ENCODE assay signal across 1 cellular context in the genomic region with DNA sequence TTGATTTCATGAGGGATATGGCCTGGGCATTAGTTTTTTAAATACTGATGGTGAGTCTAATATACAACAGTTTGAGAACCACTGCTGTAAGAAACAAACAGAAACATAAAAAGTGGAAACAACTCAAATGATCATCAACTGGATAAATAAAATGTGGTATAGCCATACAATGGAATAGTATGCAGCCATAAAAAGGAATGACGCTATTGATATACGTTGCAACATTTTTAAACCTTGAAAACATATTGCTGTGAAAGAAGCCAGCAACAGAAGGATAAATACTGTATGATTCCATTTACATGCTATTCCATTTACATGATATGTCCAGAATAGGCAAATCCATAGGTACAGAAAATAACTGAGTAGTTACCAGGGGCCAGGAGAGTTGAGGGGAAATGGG.
TF ChIP-seq lines count a peak whose summit lies in the region.

No MANE protein-coding gene starts in this region.

TF ChIP-seq in HepG2, 621 proteins besides CTCF, POLR2A, EP300 and RAD21:
- TF ChIP-seq CAMTA2 (CRISPR knock-in tag; IDR thresholded peaks at IDR 0.05; ENCODE audit: borderline replicate concordance) (no peak), MIER3 (CRISPR knock-in tag; IDR thresholded peaks at IDR 0.05; ENCODE audit: borderline replicate concordance) (no peak), PHF20 (CRISPR knock-in tag; IDR thresholded peaks at IDR 0.05) (no peak), ZNF256 (CRISPR knock-in tag; conservative IDR thresholded peaks at IDR 0.05) (no peak), SNAI1 (CRISPR knock-in tag; IDR thresholded peaks at IDR 0.05; ENCODE audit: borderline replicate concordance) (no peak), ZNF501 (CRISPR knock-in tag; IDR thresholded peaks at IDR 0.05) (no peak), HDAC1 (CRISPR knock-in tag; IDR thresholded peaks at IDR 0.05) (0 out of 2 replicates have a peak, but pooled peaks have one; percentile 8), KDM5A (IDR thresholded peaks at IDR 0.05; ENCODE audit: borderline replicate concordance, low read length) (0 out of 2 replicates have a peak, but pooled peaks have one; percentile 32), ZNF260 (CRISPR knock-in tag; IDR thresholded peaks at IDR 0.05; ENCODE audit: borderline replicate concordance, low read depth) (0 out of 2 replicates have a peak, but pooled peaks have one; percentile 76), AKAP8 (CRISPR knock-in tag; IDR thresholded peaks at IDR 0.05) (no peak), ZNF3 (CRISPR knock-in tag; IDR thresholded peaks at IDR 0.05) (peak; percentile 29; the same call in 1 of the 2 replicates), ZNF292 (CRISPR knock-in tag; IDR thresholded peaks at IDR 0.05; ENCODE audit: borderline replicate concordance, low read depth) (no peak), POLR2AphosphoS2 (IDR thresholded peaks at IDR 0.05; ENCODE audit: low read depth, low read length) (0 out of 2 replicates have a peak, but pooled peaks have one; percentile 8)
- TF ChIP-seq, protein P1, sequence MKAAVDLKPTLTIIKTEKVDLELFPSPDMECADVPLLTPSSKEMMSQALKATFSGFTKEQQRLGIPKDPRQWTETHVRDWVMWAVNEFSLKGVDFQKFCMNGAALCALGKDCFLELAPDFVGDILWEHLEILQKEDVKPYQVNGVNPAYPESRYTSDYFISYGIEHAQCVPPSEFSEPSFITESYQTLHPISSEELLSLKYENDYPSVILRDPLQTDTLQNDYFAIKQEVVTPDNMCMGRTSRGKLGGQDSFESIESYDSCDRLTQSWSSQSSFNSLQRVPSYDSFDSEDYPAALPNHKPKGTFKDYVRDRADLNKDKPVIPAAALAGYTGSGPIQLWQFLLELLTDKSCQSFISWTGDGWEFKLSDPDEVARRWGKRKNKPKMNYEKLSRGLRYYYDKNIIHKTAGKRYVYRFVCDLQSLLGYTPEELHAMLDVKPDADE (CRISPR knock-in tag; IDR thresholded peaks at IDR 0.05), result no peak
